9 cellular contexts compared by ENCODE assay signal in the genomic region with DNA sequence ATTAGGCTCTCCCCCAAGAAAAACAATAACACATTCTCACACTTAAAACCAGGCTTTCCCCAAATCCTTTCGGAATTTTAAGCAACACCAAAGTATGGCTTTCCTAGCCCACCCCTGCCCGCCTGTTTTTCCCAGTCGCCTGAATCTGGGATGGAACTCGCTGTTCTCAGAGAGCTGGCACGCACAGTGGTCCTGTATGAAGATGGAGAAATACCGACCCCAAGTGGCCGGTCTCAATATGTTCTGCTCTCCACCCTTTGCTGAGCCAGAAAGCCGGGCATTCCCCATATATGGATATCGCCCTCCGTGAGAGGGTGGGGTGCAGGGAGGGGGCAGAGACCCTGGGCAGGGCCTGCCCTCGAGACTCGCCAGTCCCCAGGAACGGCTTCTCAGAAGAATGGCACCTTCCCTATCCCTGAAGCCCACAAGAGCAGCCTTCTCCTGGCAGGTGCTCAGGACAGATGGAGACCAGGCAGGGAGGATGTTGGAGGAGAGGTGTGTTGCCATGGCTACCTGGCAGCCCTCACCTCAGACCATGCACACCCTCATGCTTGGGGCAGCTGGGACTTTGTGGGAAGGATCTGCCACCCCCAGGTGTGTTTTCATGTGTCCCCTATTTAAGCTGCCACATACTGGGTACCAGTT. TPM values are rescaled to one million over a fixed set of nuclear protein-coding genes. Genes with fewer than 3 reads are reported as not detected.
DNase-seq lines count a peak whose midpoint lies in the region; ATAC-seq and TF ChIP-seq lines count a peak whose summit lies in the region.
"Had no signal": no experiment of that assay in that cellular context is flagged by ENCODE, and none has a peak within 500 bp of the region (broad histone marks: within the 10 kb centered on the region; RNA-seq: fewer than 3 reads in every experiment).

No MANE protein-coding gene starts in this region.

- peak; percentile 8 to 22 for DNase-seq in SHP77 (lab: John Stamatoyannopoulos, UW)
- DNase-seq in SHP77 treated with DMSO at 0.1 percent for 48 hours (lab: John Stamatoyannopoulos, UW), result no peak
- DNase-seq in NCI-H146 (lab: John Stamatoyannopoulos, UW), result peak; percentile 73
- peak; percentile 41 for DNase-seq in activated CD4-positive, alpha-beta memory T cell treated with anti-CD3 and anti-CD28 coated beads, Interleukin-2, amount 10 ng/mL, durations not matched to agents 7 days and 5 days
- peak in 1 of 2 donors; percentile 34 for DNase-seq in foreskin keratinocyte
- peak; percentile 83 for DNase-seq in neural progenitor cell (ENCODE audit: low spot score)
- DNase-seq in central memory CD4-positive, alpha-beta T cell, result no peak

- H3K27ac Mint-ChIP-seq in activated CD4-positive, alpha-beta memory T cell treated with anti-CD3 and anti-CD28 coated beads, Interleukin-2, amount 10 ng/mL, durations not matched to agents 7 days and 5 days, result no peak overlapping the region
- H3K27ac Mint-ChIP-seq in neural progenitor cell, result peak overlapping the region; percentile 57

- H3K4me1 ChIP-seq in foreskin keratinocyte (no peaks in the 10 kb centered on the region), neural progenitor cell (no peaks in the 10 kb centered on the region)

- H3K36me3 ChIP-seq in neural progenitor cell, result no peaks in the 10 kb centered on the region

- CTCF ChIA-PET in activated CD4-positive, alpha-beta memory T cell treated with anti-CD3 and anti-CD28 coated beads, Interleukin-2, amount 10 ng/mL, durations not matched to agents 7 days and 5 days (lab: Charles Lee), result no interaction called here

- peaks cover 2% of the 10 kb centered on the region for H3K27me3 ChIP-seq in foreskin keratinocyte
- peaks cover 4% of the 10 kb centered on the region for H3K27me3 ChIP-seq in neural progenitor cell

- peaks cover 1% of the 10 kb centered on the region for H3F3A ChIP-seq in neural progenitor cell (ENCODE audit: low read depth)

- peaks cover 1% of the 10 kb centered on the region for H3K27me3 Mint-ChIP-seq in activated CD4-positive, alpha-beta memory T cell treated with anti-CD3 and anti-CD28 coated beads, Interleukin-2, amount 10 ng/mL, durations not matched to agents 7 days and 5 days
- H3K27me3 Mint-ChIP-seq in neural progenitor cell (ENCODE audit: insufficient read depth, low read depth), result peaks cover 14% of the 10 kb centered on the region

- H2AFZ ChIP-seq in neural progenitor cell (replicated peaks), result peak overlapping the region; percentile 64

- peak overlapping the region; percentile 61 for H3K4me2 ChIP-seq in neural progenitor cell

- peaks cover 20% of the 10 kb centered on the region for H3K4me1 Mint-ChIP-seq in activated CD4-positive, alpha-beta memory T cell treated with anti-CD3 and anti-CD28 coated beads, Interleukin-2, amount 10 ng/mL, durations not matched to agents 7 days and 5 days
- peaks cover 10% of the 10 kb centered on the region for H3K4me1 Mint-ChIP-seq in neural progenitor cell

- ATAC-seq in foreskin keratinocyte, result no peak
- ATAC-seq in HG03520 (IDR thresholded peaks at IDR 0.05; ENCODE audit: unreplicated experiment), result no peak

- no peak overlapping the region for H3K4me3 Mint-ChIP-seq in activated CD4-positive, alpha-beta memory T cell treated with anti-CD3 and anti-CD28 coated beads, Interleukin-2, amount 10 ng/mL, durations not matched to agents 7 days and 5 days
- no peak overlapping the region for H3K4me3 Mint-ChIP-seq in neural progenitor cell

- H3K27ac ChIP-seq in foreskin keratinocyte (no peak overlapping the region), neural progenitor cell (no peak overlapping the region)
- H3K27ac ChIP-seq: C4-2B had no signal

- H3K9me3 Mint-ChIP-seq in activated CD4-positive, alpha-beta memory T cell treated with anti-CD3 and anti-CD28 coated beads, Interleukin-2, amount 10 ng/mL, durations not matched to agents 7 days and 5 days, result no peaks in the 10 kb centered on the region
- H3K9me3 Mint-ChIP-seq in neural progenitor cell, result no peaks in the 10 kb centered on the region

- H3K4me3 ChIP-seq in neural progenitor cell, result no peak overlapping the region

- H3K9ac ChIP-seq in neural progenitor cell, result no peak overlapping the region

- no peaks in the 10 kb centered on the region for H3K79me2 ChIP-seq in neural progenitor cell (ENCODE audit: low read depth)

- no peaks in the 10 kb centered on the region for H3K9me3 ChIP-seq in neural progenitor cell (ENCODE audit: low read depth)

- H3K36me3 Mint-ChIP-seq in activated CD4-positive, alpha-beta memory T cell treated with anti-CD3 and anti-CD28 coated beads, Interleukin-2, amount 10 ng/mL, durations not matched to agents 7 days and 5 days (ENCODE audit: low read depth), result no peaks in the 10 kb centered on the region
- H3K36me3 Mint-ChIP-seq in neural progenitor cell, result no peaks in the 10 kb centered on the region

- TF ChIP-seq CTCF in foreskin keratinocyte (conservative IDR thresholded peaks at IDR 0.05), result peak; percentile 69
- TF ChIP-seq CTCF in neural progenitor cell (IDR thresholded peaks at IDR 0.05), result peak; percentile 79

- POLR2A ChIA-PET in activated CD4-positive, alpha-beta memory T cell treated with anti-CD3 and anti-CD28 coated beads, Interleukin-2, amount 10 ng/mL, durations not matched to agents 7 days and 5 days (lab: Charles Lee), result no interaction called here

- H4K20me1 ChIP-seq in neural progenitor cell (ENCODE audit: low read depth), result no peaks in the 10 kb centered on the region

RNA-seq across cellular contexts. Expression of gene TACR2, which starts 3.4 kb away (rescaled TPM):
- not detected for total RNA-seq in activated CD4-positive, alpha-beta memory T cell treated with anti-CD3 and anti-CD28 coated beads, Interleukin-2, amount 10 ng/mL, durations not matched to agents 7 days and 5 days
- total RNA-seq in foreskin keratinocyte (not detected in 2 replicates), neural progenitor cell (ENCODE audit: low replicate concordance) (not detected in 2 replicates)
- 0.03 TPM in 1 of 2 replicates, not detected in the other for polyA plus RNA-seq in foreskin keratinocyte

RNA-seq across cellular contexts. Expression of gene TSPAN15, which starts 37.9 kb away (rescaled TPM):
- total RNA-seq in activated CD4-positive, alpha-beta memory T cell treated with anti-CD3 and anti-CD28 coated beads, Interleukin-2, amount 10 ng/mL, durations not matched to agents 7 days and 5 days, result 1 to 10 TPM; 9.0 to 9.1 TPM
- total RNA-seq in foreskin keratinocyte (7.3 and 8.9 TPM in 2 replicates), neural progenitor cell (ENCODE audit: low replicate concordance) (6.8 and 8.7 TPM in 2 replicates)
- polyA plus RNA-seq in foreskin keratinocyte, result 8.6 and 10.7 TPM in 2 replicates

Comparison
In these comparisons a context has a peak if more than half of its experiments do, and no peak if none do; other contexts are left out.
1. DNase-seq: peak in SHP77 (2 of 2), NCI-H146 (single experiment), activated CD4-positive, alpha-beta memory T cell treated with anti-CD3 and anti-CD28 coated beads, Interleukin-2, amount 10 ng/mL, durations not matched to agents 7 days and 5 days (single experiment) and neural progenitor cell (single experiment); none in SHP77 treated with DMSO at 0.1 percent for 48 hours (single experiment) and central memory CD4-positive, alpha-beta T cell (single experiment).